ENCODE assay signal across 8 cellular contexts in genomic region chr9:117782931-117783788, GRCh38.
DNase-seq lines count a peak whose midpoint lies in the region; ATAC-seq and TF ChIP-seq lines count a peak whose summit lies in the region.

No MANE protein-coding gene starts in this region.

- H3K27me3 Mint-ChIP-seq in activated naive CD8-positive, alpha-beta T cell treated with anti-CD3 and anti-CD28 coated beads, Interleukin-2, amount 50 U/mL, for 24 hours = peaks cover 3% of the 10 kb centered on the region

- no peaks in the 10 kb centered on the region for H3K27me3 ChIP-seq in HAP-1 (ENCODE audit: low read depth)
- no peaks in the 10 kb centered on the region for H3K27me3 ChIP-seq in MM.1S (replicated peaks; ENCODE audit: insufficient read depth, low read length)
- H3K27me3 ChIP-seq in cardiac muscle cell = no peaks in the 10 kb centered on the region
- H3K27me3 ChIP-seq in vagina = no peaks in the 10 kb centered on the region

- no peaks in the 10 kb centered on the region for H3K9me2 ChIP-seq in MM.1S (replicated peaks; ENCODE audit: insufficient read depth, low read length)

- no peak for TF ChIP-seq POLR2A in vagina (IDR thresholded peaks at IDR 0.05)

- no peaks in the 10 kb centered on the region for H3K4me1 ChIP-seq in HAP-1
- H3K4me1 ChIP-seq in MM.1S (ENCODE audit: low read length) = peaks cover 18% of the 10 kb centered on the region
- peaks cover 11% of the 10 kb centered on the region for H3K4me1 ChIP-seq in cardiac muscle cell (ENCODE audit: low read depth)
- H3K4me1 ChIP-seq in vagina = peaks cover 10% of the 10 kb centered on the region

- peak overlapping the region; percentile 69 for H3K4me2 ChIP-seq in MM.1S (ENCODE audit: low read depth, low read length)

- CTCF ChIA-PET in GM10248 (lab: Yijun Ruan, JAX) = interaction anchor here (0.8 kb wide), 1 partner anchor 257 kb away, joined by 3 read pairs; no protein-coding TSS in a partner anchor

- H3F3A ChIP-seq in MM.1S (ENCODE audit: insufficient read depth, low read length) = peaks cover 14% of the 10 kb centered on the region

- H3K36me3 Mint-ChIP-seq in activated naive CD8-positive, alpha-beta T cell treated with anti-CD3 and anti-CD28 coated beads, Interleukin-2, amount 50 U/mL, for 24 hours (ENCODE audit: low read depth) = no peaks in the 10 kb centered on the region

- H3K27ac Mint-ChIP-seq in activated naive CD8-positive, alpha-beta T cell treated with anti-CD3 and anti-CD28 coated beads, Interleukin-2, amount 50 U/mL, for 24 hours = no peak overlapping the region

- H3K4me3 ChIP-seq in HAP-1 (no peak overlapping the region), MM.1S (ENCODE audit: low read length) (peak overlapping the region; percentile 58), SK-N-MC (no peak overlapping the region; the same call in 1 of the 2 replicates), cardiac muscle cell (no peak overlapping the region), vagina (peak overlapping the region; percentile 12 to 34)

- H3K9ac ChIP-seq in MM.1S (ENCODE audit: low read length) (peak overlapping the region; percentile 42), SK-N-MC (ENCODE audit: insufficient read length) (no peak overlapping the region)

- peak; percentile 68 for ATAC-seq in activated naive CD8-positive, alpha-beta T cell treated with anti-CD3 and anti-CD28 coated beads, Interleukin-2, amount 50 U/mL, for 24 hours

- H3K36me3 ChIP-seq in HAP-1 (replicated peaks) (no peaks in the 10 kb centered on the region), MM.1S (replicated peaks; ENCODE audit: insufficient read depth, low read length) (no peaks in the 10 kb centered on the region), SK-N-MC (ENCODE audit: insufficient read depth, low read length) (no peaks in the 10 kb centered on the region), cardiac muscle cell (no peaks in the 10 kb centered on the region), vagina (no peaks in the 10 kb centered on the region)

- POLR2A ChIA-PET in GM10248 (lab: Yijun Ruan, JAX) = no interaction called here

- H3K4me1 Mint-ChIP-seq in activated naive CD8-positive, alpha-beta T cell treated with anti-CD3 and anti-CD28 coated beads, Interleukin-2, amount 50 U/mL, for 24 hours = peaks cover 10% of the 10 kb centered on the region

- in situ Hi-C loops in HAP-1 (cut with MboI; ENCODE audit: low sequenced_read_pairs) = no loop called here

- intact Hi-C loops in vagina (cut with DNase I) = no loop called here

- no peaks in the 10 kb centered on the region for H3K9me3 Mint-ChIP-seq in activated naive CD8-positive, alpha-beta T cell treated with anti-CD3 and anti-CD28 coated beads, Interleukin-2, amount 50 U/mL, for 24 hours

- H3K9me3 ChIP-seq in HAP-1 (no peaks in the 10 kb centered on the region), MM.1S (replicated peaks; ENCODE audit: insufficient read depth, low read length) (no peaks in the 10 kb centered on the region), SK-N-MC (ENCODE audit: low read depth, low read length) (no peaks in the 10 kb centered on the region), cardiac muscle cell (ENCODE audit: low read depth) (no peaks in the 10 kb centered on the region), vagina (no peaks in the 10 kb centered on the region)

- peak; percentile 24 for DNase-seq in GM10248 (ENCODE audit: extremely low spot score)
- peak; percentile 11 to 51 for DNase-seq in HAP-1 (ENCODE audit: low spot score in 2 of 2)
- DNase-seq in MM.1S = peak; percentile 75
- DNase-seq in SK-N-MC (ENCODE audit: low read depth, low spot score) = peak; percentile 3
- peak; percentile 57 for DNase-seq in activated naive CD8-positive, alpha-beta T cell treated with anti-CD3 and anti-CD28 coated beads, Interleukin-2, amount 50 U/mL, for 24 hours
- peak; percentile 77 to 82 for DNase-seq in cardiac muscle cell (ENCODE audit: low read depth in 1 of 2, low spot score in 1 of 2)
- peak; percentile 95 for DNase-seq in pons (ENCODE audit: low spot score)
- no peak for DNase-seq in vagina (ENCODE audit: extremely low spot score in 2 of 2)

- H3K79me2 ChIP-seq in MM.1S (ENCODE audit: low read length) = no peaks in the 10 kb centered on the region

- H4K20me1 ChIP-seq in MM.1S (ENCODE audit: insufficient read depth, low read length) = no peaks in the 10 kb centered on the region

- peak overlapping the region; percentile 70; the same call in 1 of the 2 replicates for H3K27ac ChIP-seq in MM.1S (ENCODE audit: low read length)
- no peak overlapping the region for H3K27ac ChIP-seq in SK-N-MC
- no peak overlapping the region for H3K27ac ChIP-seq in cardiac muscle cell
- H3K27ac ChIP-seq in vagina = no peak overlapping the region

- TF ChIP-seq CTCF in GM10248 (IDR thresholded peaks at IDR 0.05; ENCODE audit: control extremely low read depth, extremely low read depth, low read depth, missing control alignments) = peak; percentile 67
- TF ChIP-seq CTCF in MM.1S (IDR thresholded peaks at IDR 0.05; ENCODE audit: low read length) = peak; percentile 91
- TF ChIP-seq CTCF in cardiac muscle cell (IDR thresholded peaks at IDR 0.05; ENCODE audit: low read depth, low read length) = peak; percentile 88
- TF ChIP-seq CTCF in vagina (IDR thresholded peaks at IDR 0.05) = peak in 2 of 3 experiments; percentile 35 to 67

- H2AFZ ChIP-seq in MM.1S (ENCODE audit: low read length) = peak overlapping the region; percentile 72

- no peak overlapping the region for H3K4me3 Mint-ChIP-seq in activated naive CD8-positive, alpha-beta T cell treated with anti-CD3 and anti-CD28 coated beads, Interleukin-2, amount 50 U/mL, for 24 hours

Comparison
In these comparisons a context has a peak if more than half of its experiments do, and no peak if none do; other contexts are left out.
1. DNase-seq: peak in GM10248 (single experiment), HAP-1 (2 of 2), MM.1S (single experiment), SK-N-MC (single experiment), activated naive CD8-positive, alpha-beta T cell treated with anti-CD3 and anti-CD28 coated beads, Interleukin-2, amount 50 U/mL, for 24 hours (single experiment), cardiac muscle cell (2 of 2) and pons (single experiment); none in vagina (0 of 2).
2. H3K4me3 ChIP-seq: peak in MM.1S (single experiment) and vagina (2 of 2); none in HAP-1 (single experiment), SK-N-MC (single experiment) and cardiac muscle cell (single experiment).
3. Peak in every context shown above with its lines, with median percentiles within 50 percentile points of each other: CTCF ChIP-seq.